17 cellular contexts compared by ENCODE assay signal in genomic region chr14:71328954-71329353, GRCh38.
"Had no signal": no experiment of that assay in that cellular context is flagged by ENCODE, and none has a peak within 500 bp of the region (broad histone marks: within the 10 kb centered on the region; RNA-seq: fewer than 3 reads in every experiment).

No MANE protein-coding gene starts in this region.

- H3K4me3 Mint-ChIP-seq: type B pancreatic cell had no signal

- H3K27ac ChIP-seq: esophagus squamous epithelium, gastroesophageal sphincter, right atrium auricular region, sigmoid colon, skin epidermis had no signal

- H3K9me3 ChIP-seq: esophagus squamous epithelium, gastroesophageal sphincter, right atrium auricular region, sigmoid colon had no signal

- H3K27me3 ChIP-seq: esophagus squamous epithelium, gastroesophageal sphincter, right atrium auricular region, sigmoid colon had no signal

- H3K9me3 Mint-ChIP-seq: effector memory CD8-positive, alpha-beta T cell; immature natural killer cell; type B pancreatic cell had no signal

- H3K27me3 Mint-ChIP-seq: effector memory CD8-positive, alpha-beta T cell; naive B cell; type B pancreatic cell had no signal

- H3K4me1 ChIP-seq: right atrium auricular region had no signal

- H3K4me3 ChIP-seq: esophagus squamous epithelium, gastroesophageal sphincter, lung, right atrium auricular region, sigmoid colon, skin epidermis had no signal

- H3K27ac Mint-ChIP-seq: type B pancreatic cell had no signal

- DNase-seq: effector memory CD8-positive, alpha-beta T cell; esophagus squamous epithelium; foreskin fibroblast; glutamatergic neuron; immature natural killer cell; left colon; left ventricle myocardium superior; mesendoderm; naive B cell; sigmoid colon; stimulated activated CD4-positive, alpha-beta T cell treated with anti-CD3 and anti-CD28 coated beads, Interleukin-12 subunit alpha, Interleukin-12 subunit beta, amount 100 ng/mL, for 4 hours; stimulated activated naive CD4-positive, alpha-beta T cell treated with Interleukin-2 at 50 U/mL for 16 hours had no signal

- ATAC-seq: gastroesophageal sphincter, left colon, left ventricle myocardium superior had no signal

- H3K36me3 ChIP-seq: esophagus squamous epithelium, gastroesophageal sphincter, right atrium auricular region, sigmoid colon had no signal
